9 cellular contexts compared by ENCODE assay signal in genomic region chr10:30781571-30782542, GRCh38.
A peak's percentile ranks its signal among the peaks of the same experiment; 100 is the strongest.
DNase-seq lines count a peak whose midpoint lies in the region; ATAC-seq and TF ChIP-seq lines count a peak whose summit lies in the region.
"Had no signal": no experiment of that assay in that cellular context is flagged by ENCODE, and none has a peak within 500 bp of the region (broad histone marks: within the 10 kb centered on the region; RNA-seq: fewer than 3 reads in every experiment).

No MANE protein-coding gene starts in this region.

- 80 to 87% methylated on average over 9 to 13 of the region's 23 CpGs for WGBS in esophagus squamous epithelium, 2 donors

- H3K4me1 ChIP-seq in esophagus squamous epithelium = peaks cover 10 to 38% (median 13%) of the 10 kb centered on the region in 3 donors
- H3K4me1 ChIP-seq in CD8-positive, alpha-beta T cell (ENCODE audit: insufficient read depth, low read length) = peaks cover 3% of the 10 kb centered on the region

- no peaks in the 10 kb centered on the region for H3K36me3 Mint-ChIP-seq in CD4-positive, alpha-beta T cell (ENCODE audit: low read depth)
- H3K36me3 Mint-ChIP-seq in osteocyte (ENCODE audit: unreplicated experiment) = no peaks in the 10 kb centered on the region
- peaks cover 2% of the 10 kb centered on the region for H3K36me3 Mint-ChIP-seq in CD8-positive, alpha-beta T cell

- H3K4me3 Mint-ChIP-seq in CD4-positive, alpha-beta T cell = no peak overlapping the region
- H3K4me3 Mint-ChIP-seq in osteocyte (ENCODE audit: unreplicated experiment) = no peak overlapping the region
- H3K4me3 Mint-ChIP-seq in CD8-positive, alpha-beta T cell = no peak overlapping the region

- POLR2A ChIA-PET in CD4-positive, alpha-beta T cell (lab: Charles Lee) = interaction anchor here (3.4 to 4.1 kb wide), 2 partner anchors 65 to 250 kb away, joined by 10 to 66 read pairs; partner anchors contain the start of gene ZNF438
- POLR2A ChIA-PET in CD8-positive, alpha-beta T cell (lab: Charles Lee) = interaction anchor here (0.6 kb wide), 1 partner anchor 750 kb away, joined by 3 read pairs; no protein-coding TSS in a partner anchor

- H3K4me1 Mint-ChIP-seq in CD4-positive, alpha-beta T cell (ENCODE audit: low read depth) = peaks cover 16% of the 10 kb centered on the region
- H3K4me1 Mint-ChIP-seq in osteocyte (ENCODE audit: unreplicated experiment) = peaks cover 39% of the 10 kb centered on the region
- peaks cover 21% of the 10 kb centered on the region for H3K4me1 Mint-ChIP-seq in CD8-positive, alpha-beta T cell (ENCODE audit: low read depth)

- no peak for TF ChIP-seq CTCF in CD4-positive, alpha-beta T cell (IDR thresholded peaks at IDR 0.05)
- TF ChIP-seq CTCF in esophagus squamous epithelium (IDR thresholded peaks at IDR 0.05) (no peak), osteocyte (IDR thresholded peaks at IDR 0.05) (no peak)
- no peak for TF ChIP-seq CTCF in CD8-positive, alpha-beta T cell (IDR thresholded peaks at IDR 0.05)

- no peaks in the 10 kb centered on the region for H3K27me3 Mint-ChIP-seq in CD4-positive, alpha-beta T cell
- H3K27me3 Mint-ChIP-seq in osteocyte (ENCODE audit: unreplicated experiment) = no peaks in the 10 kb centered on the region
- no peaks in the 10 kb centered on the region for H3K27me3 Mint-ChIP-seq in CD8-positive, alpha-beta T cell (ENCODE audit: low read depth)

- H3K27me3 ChIP-seq in CD4-positive, alpha-beta T cell (ENCODE audit: control insufficient read depth, insufficient read depth, low read length) = no peaks in the 10 kb centered on the region
- peaks cover 0 to 11% (median 0%) of the 10 kb centered on the region in 4 donors for H3K27me3 ChIP-seq in esophagus squamous epithelium
- no peaks in the 10 kb centered on the region for H3K27me3 ChIP-seq in CD8-positive, alpha-beta T cell (ENCODE audit: insufficient read depth, low read length)

- no peak for ATAC-seq in CD4-positive, alpha-beta T cell (ENCODE audit: poor library complexity)
- ATAC-seq in CD8-positive, alpha-beta T cell = no peak
- ATAC-seq in GM19351 (IDR thresholded peaks at IDR 0.05; ENCODE audit: unreplicated experiment) = no peak

- no peaks in the 10 kb centered on the region for H3K36me3 ChIP-seq in esophagus squamous epithelium
- H3K36me3 ChIP-seq in CD8-positive, alpha-beta T cell (ENCODE audit: insufficient read depth, low read length) = no peaks in the 10 kb centered on the region

- H3K9me3 ChIP-seq in CD4-positive, alpha-beta T cell (ENCODE audit: control insufficient read depth, low read length) = no peaks in the 10 kb centered on the region
- H3K9me3 ChIP-seq in esophagus squamous epithelium = no peaks in the 10 kb centered on the region
- H3K9me3 ChIP-seq in CD8-positive, alpha-beta T cell (ENCODE audit: low read length) = no peaks in the 10 kb centered on the region

- TF ChIP-seq POLR2A in esophagus squamous epithelium (IDR thresholded peaks at IDR 0.05) = no peak

- H3K9me3 Mint-ChIP-seq in CD4-positive, alpha-beta T cell = no peaks in the 10 kb centered on the region
- H3K9me3 Mint-ChIP-seq in osteocyte (ENCODE audit: unreplicated experiment) = no peaks in the 10 kb centered on the region
- H3K9me3 Mint-ChIP-seq in CD8-positive, alpha-beta T cell = no peaks in the 10 kb centered on the region

- H3K27ac Mint-ChIP-seq in CD4-positive, alpha-beta T cell = peak overlapping the region; percentile 65
- peak overlapping the region; percentile 65 for H3K27ac Mint-ChIP-seq in osteocyte (ENCODE audit: unreplicated experiment)
- H3K27ac Mint-ChIP-seq in CD8-positive, alpha-beta T cell = no peak overlapping the region

- intact Hi-C loops in CD4-positive, alpha-beta T cell (cut with DNase I, micrococcal nuclease) = loop anchor here in 1 of 2 experiments (2.0 to 5.0 kb wide), 4 partner anchors 65 to 710 kb away; no protein-coding TSS in a partner anchor
- intact Hi-C loops in esophagus squamous epithelium (cut with DNase I) = loop anchor here (10.0 kb wide), 1 partner anchor 1033 kb away; no protein-coding TSS in a partner anchor
- intact Hi-C loops in CD8-positive, alpha-beta T cell (cut with DNase I, micrococcal nuclease) = loop anchor here (5.0 to 10.0 kb wide), 5 partner anchors 55 to 1425 kb away; no protein-coding TSS in a partner anchor

- DNase-seq in CD4-positive, alpha-beta T cell = no peak
- DNase-seq in NCI-H1694 treated with DMSO at 0.1 percent for 48 hours (lab: John Stamatoyannopoulos, UW) (peak; percentile 46), esophagus squamous epithelium (lab: John Stamatoyannopoulos, UW) (no peak), osteocyte (ENCODE audit: extremely low spot score, unreplicated experiment) (no peak), NCI-H2081 (lab: John Stamatoyannopoulos, UW) (no peak)
- DNase-seq in CD8-positive, alpha-beta T cell = no peak
- DNase-seq in activated CD4-positive, alpha-beta T cell treated with anti-CD3 and anti-CD28 coated beads, Interleukin-2, amount 50 U/mL, for 48 hours = no peak
- DNase-seq: small intestine had no signal

- H3K4me3 ChIP-seq in esophagus squamous epithelium = no peak overlapping the region
- no peak overlapping the region for H3K4me3 ChIP-seq in CD8-positive, alpha-beta T cell (ENCODE audit: low read depth, low read length)

- no peak overlapping the region for H3K27ac ChIP-seq in CD4-positive, alpha-beta T cell (ENCODE audit: low read depth, low read length)
- peak overlapping the region in 3 of 4 donors; percentile 87 to 95 (median 88) for H3K27ac ChIP-seq in esophagus squamous epithelium
- H3K27ac ChIP-seq in CD8-positive, alpha-beta T cell (ENCODE audit: low read depth, low read length) = no peak overlapping the region

- CTCF ChIA-PET in CD4-positive, alpha-beta T cell (lab: Charles Lee) = interaction anchor here (2.6 kb wide), 1 partner anchor 1026 kb away, joined by 9 read pairs; no protein-coding TSS in a partner anchor
- CTCF ChIA-PET in CD8-positive, alpha-beta T cell (lab: Charles Lee) = interaction anchor here (0.6 to 4.8 kb wide), 7 partner anchors 48 to 1027 kb away, joined by 3 to 36 read pairs (median 7); no protein-coding TSS in a partner anchor

Comparison
In these comparisons a context has a peak if more than half of its experiments do, and no peak if none do; other contexts are left out.
1. H3K27ac ChIP-seq: peak in esophagus squamous epithelium (3 of 4); none in CD4-positive, alpha-beta T cell (single experiment) and CD8-positive, alpha-beta T cell (single experiment).